23 cellular contexts compared by ENCODE assay signal in the genomic region with DNA sequence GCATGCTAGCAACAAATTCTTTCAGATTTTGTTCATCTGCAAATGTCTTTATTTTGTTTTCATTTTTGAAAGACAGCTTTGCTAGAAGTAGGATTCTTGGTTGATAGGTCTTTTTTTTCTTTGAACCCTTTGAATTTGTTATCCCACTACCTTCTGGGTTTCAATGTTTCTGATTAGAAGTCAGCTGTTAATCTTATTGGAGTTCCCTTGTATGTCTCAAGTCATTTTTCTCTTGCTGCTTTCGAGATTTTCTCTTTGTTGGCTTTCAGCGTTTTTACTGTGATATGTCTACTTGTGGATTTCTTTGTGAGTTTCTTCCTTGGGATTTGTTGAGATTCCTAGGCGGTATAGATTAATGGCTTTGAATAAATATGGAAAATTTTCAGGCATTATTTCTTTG. TPM values are rescaled to one million over a fixed set of nuclear protein-coding genes. Genes with fewer than 3 reads are reported as not detected.
"Had no signal": no experiment of that assay in that cellular context is flagged by ENCODE, and none has a peak within 500 bp of the region (broad histone marks: within the 10 kb centered on the region; RNA-seq: fewer than 3 reads in every experiment).

No MANE protein-coding gene starts in this region.

- H2AFZ ChIP-seq: neural progenitor cell had no signal

- H3K27ac ChIP-seq: epithelial cell of prostate, esophagus muscularis mucosa, heart left ventricle, neural progenitor cell, ovary, right atrium auricular region had no signal

- H3K36me3 ChIP-seq: esophagus muscularis mucosa, heart left ventricle, neural progenitor cell, ovary, right atrium auricular region had no signal

- H3K9me3 ChIP-seq: ovary had no signal

- H3K9ac ChIP-seq: neural progenitor cell had no signal

- H3K4me2 ChIP-seq: neural progenitor cell had no signal

- H3K4me1 ChIP-seq: esophagus muscularis mucosa, heart left ventricle, neural progenitor cell, right atrium auricular region had no signal

- ATAC-seq: effector memory CD8-positive, alpha-beta T cell; heart left ventricle; left colon; left ventricle myocardium superior; natural killer cell treated with Interleukin-12 subunit alpha and Interleukin-12 subunit beta and Interleukin-15 and Interleukin-18, amount 100 ng/mL, for 72 hours had no signal

- H3K27me3 ChIP-seq: esophagus muscularis mucosa, neural progenitor cell, ovary, right atrium auricular region had no signal

- H3K4me3 ChIP-seq: esophagus muscularis mucosa, heart left ventricle, lung, neural progenitor cell, ovary, right atrium auricular region had no signal

- DNase-seq: effector memory CD8-positive, alpha-beta T cell; heart left ventricle; hippocampal formation; left colon; left ventricle myocardium superior; mesenchymal stem cell; midbrain; nucleus accumbens; ovary; small intestine; stimulated activated CD4-positive, alpha-beta T cell treated with anti-CD3 and anti-CD28 coated beads, Interleukin-12 subunit alpha, Interleukin-12 subunit beta, amount 100 ng/mL, for 4 hours; stimulated activated naive CD4-positive, alpha-beta T cell treated with Interleukin-2 at 50 U/mL for 16 hours; trophoblast cell had no signal

- FAIRE-seq: small intestine had no signal

RNA-seq across cellular contexts. Expression of a gene that starts 27.2 kb away (rescaled TPM):
- total RNA-seq: esophagus muscularis mucosa; fibroblast of villous mesenchyme; heart left ventricle; kidney epithelial cell; left ventricle myocardium superior; natural killer cell treated with Interleukin-12 subunit alpha and Interleukin-12 subunit beta and Interleukin-15 and Interleukin-18, amount 100 ng/mL, for 72 hours; posterior vena cava; right atrium auricular region had no signal
- polyA plus RNA-seq: heart left ventricle, urinary bladder had no signal

RNA-seq across cellular contexts. Expression of a gene that starts 52.3 kb away (rescaled TPM):
- total RNA-seq: esophagus muscularis mucosa; fibroblast of villous mesenchyme; heart left ventricle; kidney epithelial cell; left colon; left ventricle myocardium superior; lung; natural killer cell treated with Interleukin-12 subunit alpha and Interleukin-12 subunit beta and Interleukin-15 and Interleukin-18, amount 100 ng/mL, for 72 hours; ovary; posterior vena cava; right atrium auricular region; urinary bladder had no signal
- polyA plus RNA-seq: heart left ventricle, ovary, urinary bladder had no signal
